Comparison of ENCODE assay signal across 23 cellular contexts in the genomic region with DNA sequence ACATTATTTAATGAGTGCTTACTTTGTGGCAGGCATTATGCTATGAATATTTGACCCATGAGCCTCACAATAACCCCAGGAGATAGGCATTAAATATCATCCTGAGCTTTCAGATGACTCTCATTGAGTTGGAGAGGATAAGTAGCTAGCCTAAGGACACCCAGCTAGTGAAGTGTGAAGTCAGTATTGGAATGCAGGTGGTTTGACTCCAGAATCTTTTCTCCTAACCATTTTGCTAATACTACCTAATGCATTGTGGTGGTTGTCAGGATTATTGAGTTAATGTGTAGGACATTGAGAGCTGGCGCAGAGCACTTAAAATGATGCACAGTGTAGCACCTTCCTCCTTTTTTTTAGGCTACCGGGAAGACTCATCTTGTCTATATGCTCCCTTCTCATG. TPM values are rescaled to one million over a fixed set of nuclear protein-coding genes. Genes with fewer than 3 reads are reported as not detected.
A peak's percentile ranks its signal among the peaks of the same experiment; 100 is the strongest.
DNase-seq lines count a peak whose midpoint lies in the region; ATAC-seq and TF ChIP-seq lines count a peak whose summit lies in the region.
"Had no signal": no experiment of that assay in that cellular context is flagged by ENCODE, and none has a peak within 500 bp of the region (broad histone marks: within the 10 kb centered on the region; RNA-seq: fewer than 3 reads in every experiment).

No MANE protein-coding gene starts in this region.

- TF ChIP-seq CTCF in IMR-90 (conservative IDR thresholded peaks at IDR 0.05; ENCODE audit: low read depth, low read length), result no peak
- no peak for TF ChIP-seq CTCF in WTC11 (IDR thresholded peaks at IDR 0.05)
- TF ChIP-seq CTCF in thyroid gland (IDR thresholded peaks at IDR 0.05), result no peak

- peaks cover 28% of the 10 kb centered on the region for H3K27me3 Mint-ChIP-seq in WTC11 (ENCODE audit: low read depth)

- H3K27ac ChIP-seq in IMR-90 (ENCODE audit: insufficient read depth, low read length) (peak overlapping the region; percentile 50; the same call in 1 of the 2 replicates), thyroid gland (peak overlapping the region; percentile 25 to 95 (median 75))
- H3K27ac ChIP-seq: A549, RWPE1 had no signal

- peak overlapping the region; percentile 30 for H4K5ac ChIP-seq in IMR-90 (ENCODE audit: low read depth, low read length)

- TF ChIP-seq POLR2A in IMR-90 (IDR thresholded peaks at IDR 0.05; ENCODE audit: low read depth, low read length) (no peak), thyroid gland (IDR thresholded peaks at IDR 0.05) (no peak)

- intact Hi-C loops in IMR-90 (cut with micrococcal nuclease) (no loop called here), thyroid gland (cut with DNase I) (no loop called here)

- peak overlapping the region; percentile 84 for H3K23ac ChIP-seq in IMR-90 (ENCODE audit: low read depth, low read length)

- H4K8ac ChIP-seq in IMR-90 (ENCODE audit: low read depth in 2 of 2, low read length in 2 of 2), result 0 out of 4 replicates have a peak overlapping the region, but pooled peaks of 1 of the 2 experiments have one; percentile 48

- peaks cover 15% of the 10 kb centered on the region for H3K9me1 ChIP-seq in IMR-90 (ENCODE audit: insufficient read depth, low read length)

- peak overlapping the region; percentile 79 for H3K14ac ChIP-seq in IMR-90 (replicated peaks; ENCODE audit: low read depth, low read length)

- BruUV-seq in IMR-90 (replicated peaks; lab: Mats Ljungman, UMichigan), result no TSS peak

- H2AK9ac ChIP-seq in IMR-90 (replicated peaks; ENCODE audit: low read depth, low read length, poor library complexity), result no peak overlapping the region

- H3K4me3 Mint-ChIP-seq in WTC11, result no peak overlapping the region
- H3K4me3 Mint-ChIP-seq: CD4-positive, alpha-beta memory T cell had no signal

- peaks cover 4% of the 10 kb centered on the region for H3K9me3 Mint-ChIP-seq in WTC11

- ATAC-seq in IMR-90 (ENCODE audit: low read depth) (no peak), WTC11 (no peak), GM19023 (IDR thresholded peaks at IDR 0.05; ENCODE audit: unreplicated experiment) (no peak)
- ATAC-seq: A549, Panc1 had no signal

- peak overlapping the region; percentile 22; the same call in 1 of the 2 replicates for H3K27ac Mint-ChIP-seq in WTC11
- H3K27ac Mint-ChIP-seq: CD4-positive, alpha-beta memory T cell had no signal

- peaks cover 0 to under 1% of the 10 kb centered on the region in 2 experiments; a peak in 1 of 4 replicates for H3K79me1 ChIP-seq in IMR-90 (ENCODE audit: low read depth in 1 of 2, low read length in 2 of 2)

- DNase-seq in IMR-90, result no peak
- no peak for DNase-seq in WTC11 (ENCODE audit: low spot score)
- DNase-seq in kidney tubule cell (ENCODE audit: low spot score), result peak; percentile 47
- no peak for DNase-seq in thyroid gland
- DNase-seq in NK-92 (lab: John Stamatoyannopoulos, UW; ENCODE audit: unreplicated experiment), result no peak
- no peak for DNase-seq in NCI-H510A treated with DMSO at 0.1 percent for 48 hours (lab: John Stamatoyannopoulos, UW)
- DNase-seq: AML-193; C1 segment of cervical spinal cord; CD4-positive, alpha-beta memory T cell; COR-L47; GOT3; HCEC 1CT; Karpas-422; NCI-H1092; NCI-H1436; NCI-H187; NCI-H2081 treated with DMSO at 0.1 percent for 48 hours; NCI-H526; T-helper 1 cell had no signal

- H3K4me2 ChIP-seq in IMR-90 (ENCODE audit: low read depth, low read length), result peak overlapping the region; percentile 55; the same call in 1 of the 2 replicates
- H3K4me2 ChIP-seq: A549 had no signal

- H3K36me3 Mint-ChIP-seq in WTC11, result no peaks in the 10 kb centered on the region
- H3K36me3 Mint-ChIP-seq: CD4-positive, alpha-beta memory T cell had no signal

- H2AFZ ChIP-seq in IMR-90 (replicated peaks; ENCODE audit: low read length, poor library complexity), result no peak overlapping the region

- POLR2A ChIA-PET in IMR-90 (lab: Charles Lee; ENCODE audit: unreplicated experiment) (no interaction called here), WTC11 (lab: Charles Lee) (no interaction called here)

- peak overlapping the region; percentile 80; the same call in 1 of the 3 replicates for H2BK15ac ChIP-seq in IMR-90 (ENCODE audit: low read depth, low read length)

- peaks cover 38% of the 10 kb centered on the region for H3K4me1 Mint-ChIP-seq in WTC11

- H3K9me3 ChIP-seq in IMR-90 (ENCODE audit: control insufficient read depth, insufficient read depth, low read length), result no peaks in the 10 kb centered on the region
- no peaks in the 10 kb centered on the region for H3K9me3 ChIP-seq in thyroid gland
- H3K9me3 ChIP-seq: A549 had no signal

- H2BK120ac ChIP-seq in IMR-90 (ENCODE audit: low read depth, low read length), result peak overlapping the region; percentile 80

- H3K9ac ChIP-seq in IMR-90 (ENCODE audit: low read depth, low read length), result no peak overlapping the region

- peak overlapping the region; percentile 11 for H2BK5ac ChIP-seq in IMR-90 (ENCODE audit: low read depth, low read length, poor library complexity, severe bottlenecking)

- no peaks in the 10 kb centered on the region for H3K36me3 ChIP-seq in IMR-90 (ENCODE audit: control insufficient read depth, insufficient read depth, low read length)
- H3K36me3 ChIP-seq in thyroid gland, result no peaks in the 10 kb centered on the region

- no peaks in the 10 kb centered on the region for H3K27me3 ChIP-seq in IMR-90 (ENCODE audit: control insufficient read depth, insufficient read depth, low read length)
- H3K27me3 ChIP-seq in thyroid gland, result no peaks in the 10 kb centered on the region

- no peak overlapping the region for H3K4me3 ChIP-seq in IMR-90 (ENCODE audit: insufficient read depth, low read depth, low read length)
- H3K4me3 ChIP-seq in thyroid gland (replicated peaks in 1 of 3), result no peak overlapping the region
- H3K4me3 ChIP-seq: A549 had no signal

- peak overlapping the region; percentile 51 for H3K18ac ChIP-seq in IMR-90 (ENCODE audit: low read depth, low read length)

- CTCF ChIA-PET in IMR-90 (lab: Yijun Ruan, JAX) (interaction anchor here (0.6 to 1.3 kb wide), 2 partner anchors 58 to 132 kb away, joined by 4 read pairs; partner anchors contain the start of gene MAP4K5), WTC11 (lab: Charles Lee) (interaction anchor here (1.6 kb wide), 1 partner anchor 82 kb away, joined by 5 read pairs; no protein-coding TSS in a partner anchor)

- dilution Hi-C loops in IMR-90 (cut with HindIII; ENCODE audit: low sequenced_read_pairs, unreplicated experiment), result no loop called here

- peaks cover 3% of the 10 kb centered on the region; the same call in 1 of the 2 replicates for H4K20me1 ChIP-seq in IMR-90 (ENCODE audit: insufficient read depth, low read length)

- no peak overlapping the region; the same call in 1 of the 2 replicates for H3K56ac ChIP-seq in IMR-90 (ENCODE audit: extremely low read depth, insufficient read depth, low read length)

- TF ChIP-seq RAD21 in IMR-90 (IDR thresholded peaks at IDR 0.05; ENCODE audit: low read length), result no peak

- 0 out of 2 replicates have a peak overlapping the region, but pooled peaks have one; percentile 32 for H4K91ac ChIP-seq in IMR-90 (ENCODE audit: insufficient read depth, low read depth, low read length)

- H3K4ac ChIP-seq in IMR-90 (ENCODE audit: low read depth, low read length), result peak overlapping the region; percentile 74

- H2BK20ac ChIP-seq in IMR-90 (ENCODE audit: low read depth, low read length), result peak overlapping the region; percentile 64

- peaks cover 26% of the 10 kb centered on the region for H3K4me1 ChIP-seq in IMR-90 (ENCODE audit: control insufficient read depth, insufficient read depth, low read length)
- peaks cover 35 to 40% of the 10 kb centered on the region in 2 donors for H3K4me1 ChIP-seq in thyroid gland

- no CpG with 5 or more reads among the region's 2 CpGs for WGBS in IMR-90 (ENCODE audit: extremely low coverage in 2 of 2, insufficient read length in 1 of 2), 2 experiments
- whole genome bisulfite sequencing in thyroid gland, 2 donors, result 64% methylated on average over 2 of the region's 2 CpGs

- in situ Hi-C loops in IMR-90 (cut with MboI; ENCODE audit: low sequenced_read_pairs), result no loop called here

- H2AK5ac ChIP-seq in IMR-90 (ENCODE audit: low read depth, low read length), result peak overlapping the region; percentile 69; the same call in 1 of the 2 replicates

TF ChIP-seq in IMR-90, 13 proteins besides CTCF, POLR2A, EP300 and RAD21 (continues in another document):
- TF ChIP-seq SMC3 (IDR thresholded peaks at IDR 0.05; ENCODE audit: low read depth, low read length) (no peak), RCOR1 (IDR thresholded peaks at IDR 0.05; ENCODE audit: insufficient replicate concordance, low read length) (no peak), NFE2L2 (IDR thresholded peaks at IDR 0.05; ENCODE audit: low read depth, low read length) (no peak), MAFK (IDR thresholded peaks at IDR 0.05; ENCODE audit: low read depth, low read length) (no peak), BHLHE40 (IDR thresholded peaks at IDR 0.05; ENCODE audit: low read depth, low read length) (no peak)

TF ChIP-seq in WTC11, 78 proteins besides CTCF, POLR2A, EP300 and RAD21 (continues in another document):
- TF ChIP-seq ZBTB21 (CRISPR knock-in tag; IDR thresholded peaks at IDR 0.05; ENCODE audit: borderline replicate concordance) (no peak), TEAD1 (CRISPR knock-in tag; IDR thresholded peaks at IDR 0.05) (no peak), RELA (CRISPR knock-in tag; IDR thresholded peaks at IDR 0.05; ENCODE audit: borderline replicate concordance) (no peak), ELF4 (CRISPR knock-in tag; IDR thresholded peaks at IDR 0.05; ENCODE audit: low read depth) (no peak), ZBTB43 (CRISPR knock-in tag; IDR thresholded peaks at IDR 0.05) (no peak), ZNF263 (CRISPR knock-in tag; IDR thresholded peaks at IDR 0.05; ENCODE audit: low read depth) (no peak)

RNA-seq across cellular contexts. Expression of gene CDKL1, which starts 3.8 kb away (rescaled TPM):
- total RNA-seq in IMR-90 (2012; rRNA removed) (3.8 and 7.2 TPM in 2 replicates), WTC11 (2021) (2.0 to 3.6 TPM (median 2.0 TPM) in 3 replicates), thyroid gland (10 to 100 TPM; 18.6 to 37.9 (median 35.5) TPM)
- polyA plus RNA-seq in IMR-90 (2012; rRNA removed), result 1.5 and 1.9 TPM in 2 replicates
- 0.75 and 0.87 TPM in 2 replicates for polyA plus RNA-seq in IMR-90 (2012; cell fraction: cytosol; rRNA removed)
- 1.0 and 5.3 TPM in 2 replicates for polyA plus RNA-seq in IMR-90 (2012; cell fraction: nucleus; rRNA removed; ENCODE audit: low replicate concordance)
